Comparison of ENCODE assay signal across 10 cellular contexts in genomic region chr10:22666287-22667092, GRCh38. TPM values are rescaled to one million over a fixed set of nuclear protein-coding genes. Genes with fewer than 3 reads are reported as not detected.
DNase-seq lines count a peak whose midpoint lies in the region; ATAC-seq, FAIRE-seq and TF ChIP-seq lines count a peak whose summit lies in the region.
"Had no signal": no experiment of that assay in that cellular context is flagged by ENCODE, and none has a peak within 500 bp of the region (broad histone marks: within the 10 kb centered on the region; RNA-seq: fewer than 3 reads in every experiment).

No MANE protein-coding gene starts in this region.

- peak; percentile 67 for ATAC-seq in HG02840 (IDR thresholded peaks at IDR 0.05; ENCODE audit: low FRiP score, unreplicated experiment)

- DNase-seq in NCI-H510A treated with DMSO at 0.1 percent for 48 hours (lab: John Stamatoyannopoulos, UW) (peak; percentile 9), NCI-H510A (lab: John Stamatoyannopoulos, UW) (no peak), SK-MEL-5 (ENCODE audit: low read depth, low spot score) (peak; percentile 44), NCI-H2171 treated with DMSO at 0.1 percent for 48 hours (lab: John Stamatoyannopoulos, UW) (no peak), D721Med (ENCODE audit: insufficient read length, low spot score) (no peak), epidermal melanocyte (ENCODE audit: insufficient read length, low spot score) (no peak)
- peak; percentile 33 for DNase-seq in effector CD8-positive, alpha-beta T cell (lab: John Stamatoyannopoulos, UW)
- DNase-seq: left cardiac atrium had no signal

- no peak for FAIRE-seq in D721Med (lab: Jason Lieb, UNC)
- FAIRE-seq: A204.1 had no signal

- no peak for TF ChIP-seq CTCF in D721Med (IDR thresholded peaks at IDR 0.05; ENCODE audit: insufficient read depth, missing control alignments)

- in situ Hi-C loops in SK-MEL-5 (cut with HindIII; ENCODE audit: low pct_unique_long_range_greater_than_20kb, low sequenced_read_pairs) = no loop called here

RNA-seq across cellular contexts. Expression of gene PIP4K2A, which starts 47.9 kb away (rescaled TPM):
- total RNA-seq in SK-MEL-5 (2014; rRNA removed; shearing (Covaris generic)) = 104 and 109 TPM in 2 replicates
- polyA plus RNA-seq in SK-MEL-5 (2015; cell fraction: cytosol; rRNA removed) = 43.1 and 74.2 TPM in 2 replicates
- polyA plus RNA-seq in SK-MEL-5 (2015; cell fraction: nucleus; rRNA removed) = 17.5 and 20.8 TPM in 2 replicates

Comparison
In these comparisons a context has a peak if more than half of its experiments do, and no peak if none do; other contexts are left out.
1. DNase-seq: peak in NCI-H510A treated with DMSO at 0.1 percent for 48 hours (single experiment), SK-MEL-5 (single experiment) and effector CD8-positive, alpha-beta T cell (single experiment); none in NCI-H510A (single experiment), NCI-H2171 treated with DMSO at 0.1 percent for 48 hours (single experiment), D721Med (single experiment) and epidermal melanocyte (single experiment).